Comparison of ENCODE assay signal across 12 cellular contexts in genomic region chr12:108338915-108339657, GRCh38. TPM values are rescaled to one million over a fixed set of nuclear protein-coding genes. Genes with fewer than 3 reads are reported as not detected.
DNase-seq lines count a peak whose midpoint lies in the region; ATAC-seq and TF ChIP-seq lines count a peak whose summit lies in the region.
"Had no signal": no experiment of that assay in that cellular context is flagged by ENCODE, and none has a peak within 500 bp of the region (broad histone marks: within the 10 kb centered on the region; RNA-seq: fewer than 3 reads in every experiment).

Gene CMKLR1 (minus strand): TSS chr12:108339311. CDS start chr12:108293591, 45,720 bp downstream.

- peaks cover 12 to 76% (median 67%) of the 10 kb centered on the region in 11 experiments; a peak in 21 of 22 replicates for H3K27me3 ChIP-seq in BLaER1 treated with 17β-estradiol and CSF1 and Interleukin-3, amounts not matched to agents 10 nM and 100 nM
- H3K27me3 ChIP-seq in hepatocyte (peaks cover 26% of the 10 kb centered on the region), ovary (no peaks in the 10 kb centered on the region), HAP-1 (ENCODE audit: low read depth) (peaks cover 11% of the 10 kb centered on the region; the same call in 1 of the 2 replicates)

- H3K9me3 ChIP-seq in BLaER1 treated with 17β-estradiol and CSF1 and Interleukin-3, amounts not matched to agents 10 nM and 100 nM (replicated peaks in 1 of 11) = no peaks in the 10 kb centered on the region
- H3K9me3 ChIP-seq in hepatocyte (ENCODE audit: low read depth) (no peaks in the 10 kb centered on the region), ovary (no peaks in the 10 kb centered on the region), HAP-1 (no peaks in the 10 kb centered on the region)

- CTCF ChIA-PET in WTC11 (lab: Charles Lee) = interaction anchor here (0.8 to 1.8 kb wide), 5 partner anchors 11 to 156 kb away, joined by 3 to 11 read pairs (median 4); no protein-coding TSS in a partner anchor

- H3K9ac ChIP-seq in BLaER1 treated with 17β-estradiol and CSF1 and Interleukin-3, amounts not matched to agents 10 nM and 100 nM = peak within 1 kb of the TSS in 4 of 11 experiments; percentile 57 to 89 (median 80); a peak in 8 of 22 replicates

- H3K27ac ChIP-seq in BLaER1 treated with 17β-estradiol and CSF1 and Interleukin-3, amounts not matched to agents 10 nM and 100 nM = peak within 1 kb of the TSS in 4 of 11 experiments; percentile 24 to 97 (median 66); a peak in 8 of 22 replicates
- no peak within 1 kb of the TSS for H3K27ac ChIP-seq in hepatocyte
- peak within 1 kb of the TSS in 1 of 2 donors; percentile 2 for H3K27ac ChIP-seq in ovary

- TF ChIP-seq CTCF in WTC11 (IDR thresholded peaks at IDR 0.05) = no peak
- no peak for TF ChIP-seq CTCF in hepatocyte (IDR thresholded peaks at IDR 0.05; ENCODE audit: poor library complexity)
- TF ChIP-seq CTCF in ovary (IDR thresholded peaks at IDR 0.05) = no peak

- no peak within 1 kb of the TSS for H3K4me3 Mint-ChIP-seq in WTC11
- H3K4me3 Mint-ChIP-seq: activated naive CD8-positive, alpha-beta T cell; CD4-positive, alpha-beta T cell had no signal

- H3K9me3 Mint-ChIP-seq in WTC11 = peaks cover 6% of the 10 kb centered on the region; the same call in 1 of the 2 replicates
- H3K9me3 Mint-ChIP-seq: CD4-positive, alpha-beta T cell had no signal

- H3K79me2 ChIP-seq in hepatocyte = no peaks in the 10 kb centered on the region

- peaks cover 0 to 68% (median 24%) of the 10 kb centered on the region in 10 experiments; a peak in 18 of 20 replicates for H3K4me1 ChIP-seq in BLaER1 treated with 17β-estradiol and CSF1 and Interleukin-3, amounts not matched to agents 10 nM and 100 nM
- H3K4me1 ChIP-seq in hepatocyte (ENCODE audit: insufficient read depth) (no peaks in the 10 kb centered on the region), ovary (ENCODE audit: insufficient read depth) (no peaks in the 10 kb centered on the region), HAP-1 (no peaks in the 10 kb centered on the region)

- intact Hi-C loops in ovary (cut with DNase I) = no loop called here

- POLR2A ChIA-PET in WTC11 (lab: Charles Lee) = interaction anchor here (0.6 to 1.3 kb wide), 2 partner anchors 23 to 113 kb away, joined by 3 read pairs; no protein-coding TSS in a partner anchor

- peak within 1 kb of the TSS in 10 of 11 experiments; percentile 0 to 95 (median 52); a peak in 16 of 22 replicates for H3K4me2 ChIP-seq in BLaER1 treated with 17β-estradiol and CSF1 and Interleukin-3, amounts not matched to agents 10 nM and 100 nM
- H3K4me2 ChIP-seq in hepatocyte = peak within 1 kb of the TSS; percentile 67

- no peak for TF ChIP-seq POLR2A in ovary (IDR thresholded peaks at IDR 0.05)

- H4K20me1 ChIP-seq in BLaER1 treated with 17β-estradiol and CSF1 and Interleukin-3, amounts not matched to agents 10 nM and 100 nM = peaks cover 0 to 22% (median 6%) of the 10 kb centered on the region in 11 experiments; a peak in 10 of 22 replicates
- no peaks in the 10 kb centered on the region for H4K20me1 ChIP-seq in hepatocyte (ENCODE audit: insufficient read depth, poor library complexity, severe bottlenecking)

- no peak for TF ChIP-seq EP300 in ovary (IDR thresholded peaks at IDR 0.05)

- ATAC-seq in WTC11 = peak; percentile 65

- no peak within 1 kb of the TSS for H2AFZ ChIP-seq in hepatocyte

- H3K9me2 ChIP-seq in hepatocyte (replicated peaks; ENCODE audit: insufficient read depth) = no peaks in the 10 kb centered on the region

- in situ Hi-C loops in HAP-1 (cut with MboI; ENCODE audit: low sequenced_read_pairs) = no loop called here

- no peaks in the 10 kb centered on the region for H3K36me3 Mint-ChIP-seq in WTC11
- H3K36me3 Mint-ChIP-seq: activated naive CD8-positive, alpha-beta T cell had no signal

- 26% methylated on average over 11 of the region's 24 CpGs for WGBS in hepatocyte (ENCODE audit: low lambda C conversion rate, missing lambda C conversion rate)
- 2 to 4% (median 3%) methylated on average over 19 to 24 of the region's 24 CpGs for WGBS in ovary, 3 donors

- peaks cover 23% of the 10 kb centered on the region for H3K4me1 Mint-ChIP-seq in WTC11

- H3K4me3 ChIP-seq in BLaER1 treated with 17β-estradiol and CSF1 and Interleukin-3, amounts not matched to agents 10 nM and 100 nM = peak within 1 kb of the TSS in 4 of 10 experiments; percentile 57 to 70 (median 64); a peak in 8 of 20 replicates
- no peak within 1 kb of the TSS for H3K4me3 ChIP-seq in hepatocyte
- peak within 1 kb of the TSS; percentile 29 for H3K4me3 ChIP-seq in ovary
- H3K4me3 ChIP-seq in HAP-1 = no peak within 1 kb of the TSS

- DNase-seq in WTC11 (ENCODE audit: low spot score) (peak; percentile 30), hepatocyte (ENCODE audit: low spot score) (peak; percentile 24), ovary (peak; percentile 15 to 47 (median 25)), HAP-1 (ENCODE audit: low spot score in 2 of 2) (no peak), hippocampal formation (lab: John Stamatoyannopoulos, UW) (no peak)
- DNase-seq in activated CD4-positive, alpha-beta T cell treated with anti-CD3 and anti-CD28 coated beads, Interleukin-2, amount 50 U/mL, for 1 hour = no peak
- DNase-seq in stimulated activated CD4-positive, alpha-beta T cell treated with anti-CD3 and anti-CD28 coated beads, Interleukin-4, amount 100 ng/mL, for 4 hours = no peak
- DNase-seq: CD4-positive, alpha-beta T cell; glutamatergic neuron; NCI-H2107 had no signal

- no peaks in the 10 kb centered on the region; the same call in 1 of the 2 replicates for H3K27me3 Mint-ChIP-seq in WTC11 (ENCODE audit: low read depth)

- H3K27ac Mint-ChIP-seq in WTC11 = no peak within 1 kb of the TSS
- H3K27ac Mint-ChIP-seq: activated naive CD8-positive, alpha-beta T cell; CD4-positive, alpha-beta T cell had no signal

- H3K36me3 ChIP-seq in BLaER1 treated with 17β-estradiol and CSF1 and Interleukin-3, amounts not matched to agents 10 nM and 100 nM = peaks cover 0 to 12% (median 0%) of the 10 kb centered on the region in 11 experiments; a peak in 4 of 22 replicates
- no peaks in the 10 kb centered on the region for H3K36me3 ChIP-seq in hepatocyte (replicated peaks; ENCODE audit: insufficient read depth, low read depth)
- H3K36me3 ChIP-seq in ovary = no peaks in the 10 kb centered on the region
- H3K36me3 ChIP-seq in HAP-1 (replicated peaks) = no peaks in the 10 kb centered on the region

TF ChIP-seq in WTC11, 78 proteins besides CTCF, POLR2A, EP300 and RAD21:
- peak; percentile 92 for TF ChIP-seq ZNF423 (CRISPR knock-in tag; IDR thresholded peaks at IDR 0.05)
- no peak for TF ChIP-seq ZNF317 (CRISPR knock-in tag; IDR thresholded peaks at IDR 0.05; ENCODE audit: borderline replicate concordance, low read depth)
- no peak for TF ChIP-seq IRF1 (CRISPR knock-in tag; IDR thresholded peaks at IDR 0.05)
- TF ChIP-seq GABPB1 (CRISPR knock-in tag; IDR thresholded peaks at IDR 0.05) = no peak
- TF ChIP-seq KAT7 (CRISPR knock-in tag; IDR thresholded peaks at IDR 0.05; ENCODE audit: borderline replicate concordance) = no peak

RNA-seq across cellular contexts. Expression of gene CMKLR1, which starts in this region (rescaled TPM):
- 1.4 to 1.9 TPM (median 1.6 TPM) in 3 replicates for total RNA-seq in WTC11 (2021)
- total RNA-seq in hepatocyte = 1.4 and 2.2 TPM in 2 replicates
- polyA plus RNA-seq in hepatocyte = 1.5 and 3.1 TPM in 2 replicates
- 1 to 10 TPM; 1.4 to 8.4 (median 2.3) TPM for total RNA-seq in ovary
- polyA plus RNA-seq in ovary = 10 to 100 TPM in 1 of 2 donors, 1 to 10 TPM in 1; 3.1 to 28.3 TPM
- total RNA-seq: CD4-positive, alpha-beta T cell had no signal

Comparison
In these comparisons a context has a peak if more than half of its experiments do, and no peak if none do; other contexts are left out.
1. DNase-seq: peak in WTC11 (single experiment), hepatocyte (single experiment) and ovary (5 of 5); none in activated CD4-positive, alpha-beta T cell treated with anti-CD3 and anti-CD28 coated beads, Interleukin-2, amount 50 U/mL, for 1 hour (single experiment), stimulated activated CD4-positive, alpha-beta T cell treated with anti-CD3 and anti-CD28 coated beads, Interleukin-4, amount 100 ng/mL, for 4 hours (0 of 2), HAP-1 (0 of 2) and hippocampal formation (0 of 2).